ENCODE assay signal across 23 cellular contexts in the genomic region with DNA sequence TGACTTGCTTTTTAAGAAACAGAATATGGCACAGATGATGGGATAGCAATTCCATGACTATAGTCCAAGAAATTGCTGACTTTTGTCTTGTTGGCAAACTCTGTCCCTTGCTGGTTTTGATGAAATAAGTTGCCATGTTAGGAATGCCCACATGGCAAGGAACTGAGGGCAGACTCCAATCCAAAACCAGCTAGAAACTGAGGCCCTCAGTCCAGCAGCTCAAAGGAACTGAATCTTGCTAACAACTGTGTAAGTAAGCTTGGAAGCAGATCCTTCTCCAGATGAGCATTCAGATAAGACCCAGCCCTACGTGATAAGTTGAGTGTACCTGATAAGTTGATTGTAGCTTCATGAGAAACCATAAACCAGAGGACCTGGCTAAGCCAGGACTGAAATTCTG.
"Had no signal": no experiment of that assay in that cellular context is flagged by ENCODE, and none has a peak within 500 bp of the region (broad histone marks: within the 10 kb centered on the region; RNA-seq: fewer than 3 reads in every experiment).

No MANE protein-coding gene starts in this region.

- FAIRE-seq: endothelial cell of umbilical vein had no signal

- ATAC-seq: gastrocnemius medialis; heart right ventricle; left lung; lower lobe of right lung; natural killer cell treated with Interleukin-12 subunit alpha and Interleukin-12 subunit beta and Interleukin-15 and Interleukin-18, amount 100 ng/mL, for 72 hours; upper lobe of right lung had no signal

- H3K27ac ChIP-seq: coronary artery, gastrocnemius medialis, heart right ventricle, left lung, lower lobe of right lung, neural progenitor cell, ovary, right atrium auricular region, sigmoid colon, skin epidermis, suprapubic skin, thyroid gland, upper lobe of right lung, vagina had no signal

- H3K36me3 ChIP-seq: gastrocnemius medialis, heart right ventricle, left lung, lower lobe of right lung, neural progenitor cell, ovary, right atrium auricular region, sigmoid colon, suprapubic skin, thyroid gland, upper lobe of right lung, vagina had no signal

- H3K4me3 ChIP-seq: coronary artery, gastrocnemius medialis, heart right ventricle, left lung, lower lobe of right lung, neural progenitor cell, ovary, right atrium auricular region, sigmoid colon, skin epidermis, suprapubic skin, thyroid gland, upper lobe of right lung, vagina had no signal

- H2AFZ ChIP-seq: neural progenitor cell had no signal

- DNase-seq: effector CD4-positive, alpha-beta T cell; endodermal cell; erythroblast; heart right ventricle; islet precursor cell; left lung; lower lobe of right lung; midbrain; stimulated activated CD4-positive, alpha-beta T cell treated with anti-CD3 and anti-CD28 coated beads, Interleukin-2, amount 100 ng/mL, for 48 hours; stimulated activated naive CD4-positive, alpha-beta T cell treated with Interleukin-2 at 50 U/mL for 16 hours; thyroid gland; upper lobe of right lung had no signal

- H3K4me2 ChIP-seq: neural progenitor cell had no signal

- H3K27me3 ChIP-seq: gastrocnemius medialis, heart right ventricle, left lung, neural progenitor cell, ovary, right atrium auricular region, sigmoid colon, suprapubic skin, thyroid gland, upper lobe of right lung, vagina had no signal

- H3K9ac ChIP-seq: neural progenitor cell had no signal

- H3K4me1 ChIP-seq: left lung, lower lobe of right lung, neural progenitor cell, right atrium auricular region, suprapubic skin, thyroid gland, upper lobe of right lung, vagina had no signal

- H3K9me3 ChIP-seq: gastrocnemius medialis, lower lobe of right lung, ovary, right atrium auricular region, sigmoid colon, suprapubic skin, thyroid gland, upper lobe of right lung, vagina had no signal
